ENCODE assay signal across 1 cellular context in the genomic region with DNA sequence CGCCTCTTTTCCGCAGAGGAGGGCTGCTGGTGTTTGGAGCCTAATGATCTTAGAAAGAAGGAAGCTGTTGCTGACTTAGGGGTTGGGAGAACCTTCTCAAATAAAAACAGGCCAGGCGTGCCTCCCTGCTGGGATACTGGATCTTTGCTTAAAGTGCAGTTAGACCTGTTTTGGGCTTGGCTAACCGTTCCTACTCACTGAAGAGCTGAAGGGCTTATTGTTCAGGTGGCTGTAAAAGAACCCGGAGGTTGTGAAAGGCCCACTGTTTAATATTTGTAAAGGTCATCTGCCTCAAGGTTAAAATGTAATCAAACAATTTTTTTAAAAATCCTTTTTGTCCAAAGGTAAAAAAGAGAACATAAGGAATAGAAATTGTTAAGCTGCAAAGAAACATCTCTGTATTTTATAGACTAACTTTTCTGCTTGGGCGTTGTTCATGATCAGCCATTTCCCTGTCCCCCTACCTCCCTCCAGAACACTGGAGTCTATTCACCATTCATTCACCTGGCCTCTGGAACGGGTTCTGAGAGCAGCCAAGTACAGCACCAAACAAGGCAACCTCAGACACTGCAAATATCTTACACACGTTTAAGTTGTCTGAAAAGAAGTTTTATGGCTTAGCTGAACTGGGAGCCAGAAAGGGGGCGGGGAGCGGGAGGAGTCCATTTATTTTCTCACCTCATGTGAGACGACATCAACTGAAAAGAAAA.
TF ChIP-seq lines count a peak whose summit lies in the region.

No MANE protein-coding gene starts in this region.

TF ChIP-seq in HepG2, 621 proteins besides CTCF, POLR2A, EP300 and RAD21 (continued from another document and continues in another):
- TF ChIP-seq HDAC6 (IDR thresholded peaks at IDR 0.05; ENCODE audit: low read depth, low read length) (no peak), PBX2 (CRISPR knock-in tag; IDR thresholded peaks at IDR 0.05) (no peak), BORCS8-MEF2B (CRISPR knock-in tag; IDR thresholded peaks at IDR 0.05) (no peak), RARA (CRISPR knock-in tag; IDR thresholded peaks at IDR 0.05) (no peak), ZNF335 (CRISPR knock-in tag; IDR thresholded peaks at IDR 0.05) (no peak), ZHX1 (CRISPR knock-in tag; IDR thresholded peaks at IDR 0.05; ENCODE audit: low read depth) (no peak), NR3C1 (CRISPR knock-in tag; IDR thresholded peaks at IDR 0.05) (no peak), ZSCAN12 (CRISPR knock-in tag; IDR thresholded peaks at IDR 0.05) (no peak), PAF1 (CRISPR knock-in tag; IDR thresholded peaks at IDR 0.05) (no peak), KAT2B (IDR thresholded peaks at IDR 0.05; ENCODE audit: borderline replicate concordance, low read depth, low read length) (no peak), HOXD1 (CRISPR knock-in tag; IDR thresholded peaks at IDR 0.05) (no peak), ZNF224 (CRISPR knock-in tag; IDR thresholded peaks at IDR 0.05) (no peak), ZBTB20 (CRISPR knock-in tag; IDR thresholded peaks at IDR 0.05; ENCODE audit: borderline replicate concordance, low read depth) (no peak), ZNF549 (CRISPR knock-in tag; IDR thresholded peaks at IDR 0.05) (no peak), CCAR2 (optimal IDR thresholded peaks at IDR 0.05; ENCODE audit: low read depth, low read length) (no peak), ZNF572 (CRISPR knock-in tag; IDR thresholded peaks at IDR 0.05) (no peak), CCDC6 (CRISPR knock-in tag; IDR thresholded peaks at IDR 0.05) (no peak; the same call in 1 of the 2 replicates), ZFP36L1 (CRISPR knock-in tag; IDR thresholded peaks at IDR 0.05) (no peak), TAF1 (CRISPR knock-in tag; IDR thresholded peaks at IDR 0.05) (peak; percentile 12; the same call in 1 of the 2 replicates), ZNF10 (CRISPR knock-in tag; IDR thresholded peaks at IDR 0.05; ENCODE audit: borderline replicate concordance, low read depth) (no peak), NAIF1 (CRISPR knock-in tag; IDR thresholded peaks at IDR 0.05; ENCODE audit: borderline replicate concordance) (no peak), E2F5 (CRISPR knock-in tag; conservative IDR thresholded peaks at IDR 0.05) (no peak), RXRA (CRISPR knock-in tag; IDR thresholded peaks at IDR 0.05) (no peak), CBX2 (IDR thresholded peaks at IDR 0.05; ENCODE audit: low read depth, low read length) (no peak), CBX2 (CRISPR knock-in tag; IDR thresholded peaks at IDR 0.05; ENCODE audit: low read depth) (no peak), ZBTB8A (CRISPR knock-in tag; IDR thresholded peaks at IDR 0.05; ENCODE audit: borderline replicate concordance, low read depth) (no peak), RBM39 (IDR thresholded peaks at IDR 0.05; ENCODE audit: low read depth, low read length, poor library complexity, severe bottlenecking) (no peak), NONO (IDR thresholded peaks at IDR 0.05) (no peak), NONO (CRISPR knock-in tag; conservative IDR thresholded peaks at IDR 0.05) (0 out of 2 replicates have a peak, but pooled peaks have one; percentile 42), ZNF577 (CRISPR knock-in tag; IDR thresholded peaks at IDR 0.05; ENCODE audit: borderline replicate concordance, low read depth) (no peak), ARHGAP35 (CRISPR knock-in tag; IDR thresholded peaks at IDR 0.05; ENCODE audit: borderline replicate concordance) (no peak), MTA3 (CRISPR knock-in tag; IDR thresholded peaks at IDR 0.05) (no peak), DRAP1 (CRISPR knock-in tag; IDR thresholded peaks at IDR 0.05) (0 out of 2 replicates have a peak, but pooled peaks have one; percentile 17), MIXL1 (CRISPR knock-in tag; IDR thresholded peaks at IDR 0.05) (no peak), LRRFIP1 (CRISPR knock-in tag; conservative IDR thresholded peaks at IDR 0.05) (no peak), SRF (IDR thresholded peaks at IDR 0.05; ENCODE audit: low read depth, low read length) (peak; percentile 79; the same call in 1 of the 2 replicates), JUN (CRISPR knock-in tag; IDR thresholded peaks at IDR 0.05) (no peak), SP5 (CRISPR knock-in tag; IDR thresholded peaks at IDR 0.05; ENCODE audit: borderline replicate concordance, low read depth) (peak; percentile 52; the same call in 1 of the 2 replicates), SMAD3 (CRISPR knock-in tag; IDR thresholded peaks at IDR 0.05) (0 out of 2 replicates have a peak, but pooled peaks have one; percentile 44), ZNF589 (CRISPR knock-in tag; conservative IDR thresholded peaks at IDR 0.05) (no peak)
- TF ChIP-seq, protein P1, sequence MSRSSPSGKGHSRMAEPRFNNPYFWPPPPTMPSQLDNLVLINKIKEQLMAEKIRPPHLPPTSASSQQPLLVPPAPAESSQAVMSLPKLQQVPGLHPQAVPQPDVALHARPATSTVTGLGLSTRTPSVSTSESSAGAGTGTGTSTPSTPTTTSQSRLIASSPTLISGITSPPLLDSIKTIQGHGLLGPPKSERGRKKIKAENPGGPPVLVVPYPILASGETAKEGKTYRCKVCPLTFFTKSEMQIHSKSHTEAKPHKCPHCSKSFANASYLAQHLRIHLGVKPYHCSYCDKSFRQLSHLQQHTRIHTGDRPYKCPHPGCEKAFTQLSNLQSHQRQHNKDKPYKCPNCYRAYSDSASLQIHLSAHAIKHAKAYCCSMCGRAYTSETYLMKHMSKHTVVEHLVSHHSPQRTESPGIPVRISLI (CRISPR knock-in tag; IDR thresholded peaks at IDR 0.05; ENCODE audit: borderline replicate concordance), result peak; percentile 78; the same call in 1 of the 2 replicates
- TF ChIP-seq, protein P2, sequence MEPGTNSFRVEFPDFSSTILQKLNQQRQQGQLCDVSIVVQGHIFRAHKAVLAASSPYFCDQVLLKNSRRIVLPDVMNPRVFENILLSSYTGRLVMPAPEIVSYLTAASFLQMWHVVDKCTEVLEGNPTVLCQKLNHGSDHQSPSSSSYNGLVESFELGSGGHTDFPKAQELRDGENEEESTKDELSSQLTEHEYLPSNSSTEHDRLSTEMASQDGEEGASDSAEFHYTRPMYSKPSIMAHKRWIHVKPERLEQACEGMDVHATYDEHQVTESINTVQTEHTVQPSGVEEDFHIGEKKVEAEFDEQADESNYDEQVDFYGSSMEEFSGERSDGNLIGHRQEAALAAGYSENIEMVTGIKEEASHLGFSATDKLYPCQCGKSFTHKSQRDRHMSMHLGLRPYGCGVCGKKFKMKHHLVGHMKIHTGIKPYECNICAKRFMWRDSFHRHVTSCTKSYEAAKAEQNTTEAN (CRISPR knock-in tag; conservative IDR thresholded peaks at IDR 0.05), result no peak
- TF ChIP-seq, protein P3, sequence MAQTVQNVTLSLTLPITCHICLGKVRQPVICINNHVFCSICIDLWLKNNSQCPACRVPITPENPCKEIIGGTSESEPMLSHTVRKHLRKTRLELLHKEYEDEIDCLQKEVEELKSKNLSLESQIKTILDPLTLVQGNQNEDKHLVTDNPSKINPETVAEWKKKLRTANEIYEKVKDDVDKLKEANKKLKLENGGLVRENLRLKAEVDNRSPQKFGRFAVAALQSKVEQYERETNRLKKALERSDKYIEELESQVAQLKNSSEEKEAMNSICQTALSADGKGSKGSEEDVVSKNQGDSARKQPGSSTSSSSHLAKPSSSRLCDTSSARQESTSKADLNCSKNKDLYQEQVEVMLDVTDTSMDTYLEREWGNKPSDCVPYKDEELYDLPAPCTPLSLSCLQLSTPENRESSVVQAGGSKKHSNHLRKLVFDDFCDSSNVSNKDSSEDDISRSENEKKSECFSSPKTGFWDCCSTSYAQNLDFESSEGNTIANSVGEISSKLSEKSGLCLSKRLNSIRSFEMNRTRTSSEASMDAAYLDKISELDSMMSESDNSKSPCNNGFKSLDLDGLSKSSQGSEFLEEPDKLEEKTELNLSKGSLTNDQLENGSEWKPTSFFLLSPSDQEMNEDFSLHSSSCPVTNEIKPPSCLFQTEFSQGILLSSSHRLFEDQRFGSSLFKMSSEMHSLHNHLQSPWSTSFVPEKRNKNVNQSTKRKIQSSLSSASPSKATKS (CRISPR knock-in tag; IDR thresholded peaks at IDR 0.05), result no peak
- TF ChIP-seq, protein P4, sequence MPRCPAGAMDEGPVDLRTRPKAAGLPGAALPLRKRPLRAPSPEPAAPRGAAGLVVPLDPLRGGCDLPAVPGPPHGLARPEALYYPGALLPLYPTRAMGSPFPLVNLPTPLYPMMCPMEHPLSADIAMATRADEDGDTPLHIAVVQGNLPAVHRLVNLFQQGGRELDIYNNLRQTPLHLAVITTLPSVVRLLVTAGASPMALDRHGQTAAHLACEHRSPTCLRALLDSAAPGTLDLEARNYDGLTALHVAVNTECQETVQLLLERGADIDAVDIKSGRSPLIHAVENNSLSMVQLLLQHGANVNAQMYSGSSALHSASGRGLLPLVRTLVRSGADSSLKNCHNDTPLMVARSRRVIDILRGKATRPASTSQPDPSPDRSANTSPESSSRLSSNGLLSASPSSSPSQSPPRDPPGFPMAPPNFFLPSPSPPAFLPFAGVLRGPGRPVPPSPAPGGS (CRISPR knock-in tag; IDR thresholded peaks at IDR 0.05), result no peak
- TF ChIP-seq, protein P5, sequence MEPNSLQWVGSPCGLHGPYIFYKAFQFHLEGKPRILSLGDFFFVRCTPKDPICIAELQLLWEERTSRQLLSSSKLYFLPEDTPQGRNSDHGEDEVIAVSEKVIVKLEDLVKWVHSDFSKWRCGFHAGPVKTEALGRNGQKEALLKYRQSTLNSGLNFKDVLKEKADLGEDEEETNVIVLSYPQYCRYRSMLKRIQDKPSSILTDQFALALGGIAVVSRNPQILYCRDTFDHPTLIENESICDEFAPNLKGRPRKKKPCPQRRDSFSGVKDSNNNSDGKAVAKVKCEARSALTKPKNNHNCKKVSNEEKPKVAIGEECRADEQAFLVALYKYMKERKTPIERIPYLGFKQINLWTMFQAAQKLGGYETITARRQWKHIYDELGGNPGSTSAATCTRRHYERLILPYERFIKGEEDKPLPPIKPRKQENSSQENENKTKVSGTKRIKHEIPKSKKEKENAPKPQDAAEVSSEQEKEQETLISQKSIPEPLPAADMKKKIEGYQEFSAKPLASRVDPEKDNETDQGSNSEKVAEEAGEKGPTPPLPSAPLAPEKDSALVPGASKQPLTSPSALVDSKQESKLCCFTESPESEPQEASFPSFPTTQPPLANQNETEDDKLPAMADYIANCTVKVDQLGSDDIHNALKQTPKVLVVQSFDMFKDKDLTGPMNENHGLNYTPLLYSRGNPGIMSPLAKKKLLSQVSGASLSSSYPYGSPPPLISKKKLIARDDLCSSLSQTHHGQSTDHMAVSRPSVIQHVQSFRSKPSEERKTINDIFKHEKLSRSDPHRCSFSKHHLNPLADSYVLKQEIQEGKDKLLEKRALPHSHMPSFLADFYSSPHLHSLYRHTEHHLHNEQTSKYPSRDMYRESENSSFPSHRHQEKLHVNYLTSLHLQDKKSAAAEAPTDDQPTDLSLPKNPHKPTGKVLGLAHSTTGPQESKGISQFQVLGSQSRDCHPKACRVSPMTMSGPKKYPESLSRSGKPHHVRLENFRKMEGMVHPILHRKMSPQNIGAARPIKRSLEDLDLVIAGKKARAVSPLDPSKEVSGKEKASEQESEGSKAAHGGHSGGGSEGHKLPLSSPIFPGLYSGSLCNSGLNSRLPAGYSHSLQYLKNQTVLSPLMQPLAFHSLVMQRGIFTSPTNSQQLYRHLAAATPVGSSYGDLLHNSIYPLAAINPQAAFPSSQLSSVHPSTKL (CRISPR knock-in tag; IDR thresholded peaks at IDR 0.05), result peak; percentile 12; the same call in 1 of the 2 replicates
